Comparison of ENCODE assay signal across 38 cellular contexts in genomic region chr20:17756529-17756928, GRCh38. TPM values are rescaled to one million over a fixed set of nuclear protein-coding genes. Genes with fewer than 3 reads are reported as not detected.
"Had no signal": no experiment of that assay in that cellular context is flagged by ENCODE, and none has a peak within 500 bp of the region (broad histone marks: within the 10 kb centered on the region; RNA-seq: fewer than 3 reads in every experiment).

No MANE protein-coding gene starts in this region.

- H3K36me3 Mint-ChIP-seq: activated CD8-positive, alpha-beta memory T cell treated with anti-CD3 and anti-CD28 coated beads, Interleukin-2, amount 10 ng/mL, durations not matched to agents 7 days and 5 days; activated naive CD4-positive, alpha-beta T cell treated with anti-CD3 and anti-CD28 coated beads, Interleukin-2, amount 10 ng/mL, durations not matched to agents 7 days and 5 days; activated naive CD4-positive, alpha-beta T cell treated with anti-CD3 and anti-CD28 coated beads, Interleukin-2, amount 50 U/mL, for 24 hours; activated naive CD8-positive, alpha-beta T cell; activated naive CD8-positive, alpha-beta T cell treated with anti-CD3 and anti-CD28 coated beads, Interleukin-2, amount 10 ng/mL, durations not matched to agents 7 days and 5 days; brain had no signal

- H3K4me3 ChIP-seq: ascending aorta, cardiac muscle cell had no signal

- ATAC-seq: activated CD8-positive, alpha-beta memory T cell treated with anti-CD3 and anti-CD28 coated beads, Interleukin-2, amount 10 ng/mL, durations not matched to agents 7 days and 5 days; activated CD8-positive, alpha-beta T cell treated with anti-CD3 and anti-CD28 coated beads, Interleukin-2, amount 10 ng/mL, durations not matched to agents 7 days and 5 days; activated naive CD8-positive, alpha-beta T cell treated with anti-CD3 and anti-CD28 coated beads, Interleukin-2, amount 50 U/mL, for 24 hours had no signal

- FAIRE-seq: bronchial epithelial cell, TTC549 had no signal

- H3K4me1 Mint-ChIP-seq: activated B cell treated with CpG ODN at 0.5 μM for 24 hours; activated CD4-positive, alpha-beta memory T cell treated with anti-CD3 and anti-CD28 coated beads, Interleukin-2, amount 10 ng/mL, durations not matched to agents 7 days and 5 days; activated CD4-positive, alpha-beta T cell treated with anti-CD3 and anti-CD28 coated beads, Interleukin-2, amount 10 ng/mL, durations not matched to agents 24 days and 14 days; activated CD8-positive, alpha-beta memory T cell treated with anti-CD3 and anti-CD28 coated beads, Interleukin-2, amount 10 ng/mL, durations not matched to agents 7 days and 5 days; activated naive CD4-positive, alpha-beta T cell treated with anti-CD3 and anti-CD28 coated beads, Interleukin-2, amount 10 ng/mL, durations not matched to agents 7 days and 5 days; activated naive CD4-positive, alpha-beta T cell treated with anti-CD3 and anti-CD28 coated beads, Interleukin-2, amount 50 U/mL, for 24 hours; activated naive CD8-positive, alpha-beta T cell treated with anti-CD3 and anti-CD28 coated beads, Interleukin-2, amount 10 ng/mL, durations not matched to agents 7 days and 5 days; activated naive CD8-positive, alpha-beta T cell treated with anti-CD3 and anti-CD28 coated beads, Interleukin-2, amount 50 U/mL, for 24 hours; brain; central memory CD8-positive, alpha-beta T cell had no signal

- H3K27ac Mint-ChIP-seq: activated B cell treated with CpG ODN at 0.5 μM for 24 hours; activated CD4-positive, alpha-beta memory T cell treated with anti-CD3 and anti-CD28 coated beads, Interleukin-2, amount 10 ng/mL, durations not matched to agents 7 days and 5 days; activated CD4-positive, alpha-beta T cell treated with anti-CD3 and anti-CD28 coated beads, Interleukin-2, amount 10 ng/mL, durations not matched to agents 24 days and 14 days; activated CD8-positive, alpha-beta memory T cell treated with anti-CD3 and anti-CD28 coated beads, Interleukin-2, amount 10 ng/mL, durations not matched to agents 7 days and 5 days; activated CD8-positive, alpha-beta T cell treated with anti-CD3 and anti-CD28 coated beads, Interleukin-2, amount 10 ng/mL, durations not matched to agents 7 days and 5 days; activated naive CD4-positive, alpha-beta T cell treated with anti-CD3 and anti-CD28 coated beads, Interleukin-2, amount 10 ng/mL, durations not matched to agents 7 days and 5 days; activated naive CD4-positive, alpha-beta T cell treated with anti-CD3 and anti-CD28 coated beads, Interleukin-2, amount 50 U/mL, for 24 hours; activated naive CD8-positive, alpha-beta T cell; activated naive CD8-positive, alpha-beta T cell treated with anti-CD3 and anti-CD28 coated beads, Interleukin-2, amount 10 ng/mL, durations not matched to agents 7 days and 5 days; activated naive CD8-positive, alpha-beta T cell treated with anti-CD3 and anti-CD28 coated beads, Interleukin-2, amount 50 U/mL, for 24 hours; activated T-cell treated with anti-CD3 and anti-CD28 coated beads, Interleukin-2, amount 50 U/mL, for 24 hours; activated T-helper 2 cell treated with anti-CD3 and anti-CD28 coated beads, Interferon-gamma antibody, Interleukin-2, Interleukin-4, amounts not matched to agents 10 μg/mL and 5 μg/mL and 100 μg/mL, durations not matched to agents 14 hours and 24 hours and 36 hours; brain; T-helper 1 cell treated with Interleukin-12 subunit alpha and Interleukin-12 subunit beta and Interleukin-4 antibody, amounts not matched to agents 30 μg/mL and 1 μg/mL, for 36 hours; T-helper 2 cell treated with Interferon-gamma antibody and Interleukin-4, amounts not matched to agents 5 μg/mL and 100 μg/mL, for 36 hours had no signal

- DNase-seq: activated B cell treated with CpG ODN at 0.5 μM for 24 hours; activated CD4-positive, alpha-beta memory T cell treated with anti-CD3 and anti-CD28 coated beads, Interleukin-2, amount 10 ng/mL, durations not matched to agents 7 days and 5 days; activated CD4-positive, alpha-beta T cell treated with anti-CD3 and anti-CD28 coated beads for 4 hours; activated CD4-positive, alpha-beta T cell treated with anti-CD3 and anti-CD28 coated beads, Interleukin-2, amount 10 ng/mL, durations not matched to agents 24 days and 14 days; activated CD4-positive, alpha-beta T cell treated with anti-CD3 and anti-CD28 coated beads, Interleukin-2, amount 50 U/mL, for 48 hours; activated CD4-positive, CD25-positive, alpha-beta regulatory T cell treated with anti-CD3 and anti-CD28 coated beads, Interleukin-2, amount 50 U/mL, for 72 hours; activated CD8-positive, alpha-beta memory T cell treated with anti-CD3 and anti-CD28 coated beads for 24 hours; activated CD8-positive, alpha-beta memory T cell treated with anti-CD3 and anti-CD28 coated beads, Interleukin-2, amount 10 ng/mL, durations not matched to agents 7 days and 5 days; activated CD8-positive, alpha-beta memory T cell treated with anti-CD3 and anti-CD28 coated beads, Interleukin-2, amount 50 U/mL, for 48 hours; activated CD8-positive, alpha-beta T cell treated with anti-CD3 and anti-CD28 coated beads, Interleukin-2, amount 10 ng/mL, durations not matched to agents 7 days and 5 days; activated effector memory CD4-positive, alpha-beta T cell treated with Interleukin-2 at 50 U/mL for 16 hours; activated gamma-delta T cell; activated naive CD4-positive, alpha-beta T cell treated with anti-CD3 and anti-CD28 coated beads, Interleukin-2, amount 10 ng/mL, durations not matched to agents 7 days and 5 days; activated naive CD4-positive, alpha-beta T cell treated with Interleukin-2 at 50 U/mL for 16 hours; activated naive CD8-positive, alpha-beta T cell treated with anti-CD3 and anti-CD28 coated beads, Interleukin-2, amount 10 ng/mL, durations not matched to agents 7 days and 5 days; activated naive CD8-positive, alpha-beta T cell treated with anti-CD3 and anti-CD28 coated beads, Interleukin-2, amount 50 U/mL, for 24 hours; activated T-cell treated with anti-CD3 and anti-CD28 coated beads, Interleukin-2, amount 50 U/mL, for 24 hours; activated T-cell treated with anti-CD3 and anti-CD28 coated beads, Interleukin-2, amount 50 U/mL, for 48 hours; amygdala; anterior cingulate cortex; caudate nucleus; cerebellar nuclear complex; T-helper 1 cell; T-helper 2 cell; T-helper 9 cell had no signal

- H3K27me3 ChIP-seq: ascending aorta, cardiac muscle cell had no signal

- H3K4me3 Mint-ChIP-seq: activated B cell treated with CpG ODN at 0.5 μM for 24 hours; activated CD4-positive, alpha-beta memory T cell treated with anti-CD3 and anti-CD28 coated beads, Interleukin-2, amount 10 ng/mL, durations not matched to agents 7 days and 5 days; activated CD4-positive, alpha-beta T cell treated with anti-CD3 and anti-CD28 coated beads, Interleukin-2, amount 10 ng/mL, durations not matched to agents 24 days and 14 days; activated CD8-positive, alpha-beta memory T cell treated with anti-CD3 and anti-CD28 coated beads, Interleukin-2, amount 10 ng/mL, durations not matched to agents 7 days and 5 days; activated CD8-positive, alpha-beta T cell treated with anti-CD3 and anti-CD28 coated beads, Interleukin-2, amount 10 ng/mL, durations not matched to agents 7 days and 5 days; activated naive CD4-positive, alpha-beta T cell treated with anti-CD3 and anti-CD28 coated beads, Interleukin-2, amount 10 ng/mL, durations not matched to agents 7 days and 5 days; activated naive CD4-positive, alpha-beta T cell treated with anti-CD3 and anti-CD28 coated beads, Interleukin-2, amount 50 U/mL, for 24 hours; activated naive CD8-positive, alpha-beta T cell; activated naive CD8-positive, alpha-beta T cell treated with anti-CD3 and anti-CD28 coated beads, Interleukin-2, amount 10 ng/mL, durations not matched to agents 7 days and 5 days; activated naive CD8-positive, alpha-beta T cell treated with anti-CD3 and anti-CD28 coated beads, Interleukin-2, amount 50 U/mL, for 24 hours; activated T-cell treated with anti-CD3 and anti-CD28 coated beads, Interleukin-2, amount 50 U/mL, for 24 hours; brain; central memory CD8-positive, alpha-beta T cell; T-helper 1 cell treated with Interleukin-12 subunit alpha and Interleukin-12 subunit beta and Interleukin-4 antibody, amounts not matched to agents 30 μg/mL and 1 μg/mL, for 36 hours; T-helper 2 cell treated with Interferon-gamma antibody and Interleukin-4, amounts not matched to agents 5 μg/mL and 100 μg/mL, for 36 hours had no signal

- H3K36me3 ChIP-seq: ascending aorta, cardiac muscle cell had no signal

- H3K4me1 ChIP-seq: ascending aorta had no signal

- H3K27ac ChIP-seq: ascending aorta, cardiac muscle cell, VCaP had no signal

- H3K9me3 Mint-ChIP-seq: activated naive CD4-positive, alpha-beta T cell treated with anti-CD3 and anti-CD28 coated beads, Interleukin-2, amount 50 U/mL, for 24 hours; activated naive CD8-positive, alpha-beta T cell treated with anti-CD3 and anti-CD28 coated beads, Interleukin-2, amount 10 ng/mL, durations not matched to agents 7 days and 5 days had no signal

RNA-seq across cellular contexts. Expression of gene BANF2, which starts 56.8 kb away (rescaled TPM):
- total RNA-seq: activated B cell treated with CpG ODN at 0.5 μM for 24 hours; activated CD4-positive, alpha-beta memory T cell treated with anti-CD3 and anti-CD28 coated beads, Interleukin-2, amount 10 ng/mL, durations not matched to agents 7 days and 5 days; activated CD4-positive, alpha-beta T cell treated with anti-CD3 and anti-CD28 coated beads, Interleukin-2, amount 10 ng/mL, durations not matched to agents 24 days and 14 days; activated CD8-positive, alpha-beta memory T cell treated with anti-CD3 and anti-CD28 coated beads, Interleukin-2, amount 10 ng/mL, durations not matched to agents 7 days and 5 days; activated CD8-positive, alpha-beta T cell treated with anti-CD3 and anti-CD28 coated beads, Interleukin-2, amount 10 ng/mL, durations not matched to agents 7 days and 5 days; activated naive CD8-positive, alpha-beta T cell treated with anti-CD3 and anti-CD28 coated beads, Interleukin-2, amount 10 ng/mL, durations not matched to agents 7 days and 5 days; activated T-helper 2 cell treated with anti-CD3 and anti-CD28 coated beads, Interferon-gamma antibody, Interleukin-2, Interleukin-4, amounts not matched to agents 10 μg/mL and 5 μg/mL and 100 μg/mL, durations not matched to agents 14 hours and 24 hours and 36 hours; ascending aorta; bronchial epithelial cell; cardiac muscle cell; chondrocyte had no signal
- polyA plus RNA-seq: cardiac muscle cell had no signal
